ENCODE assay signal across 28 cellular contexts in the genomic region with DNA sequence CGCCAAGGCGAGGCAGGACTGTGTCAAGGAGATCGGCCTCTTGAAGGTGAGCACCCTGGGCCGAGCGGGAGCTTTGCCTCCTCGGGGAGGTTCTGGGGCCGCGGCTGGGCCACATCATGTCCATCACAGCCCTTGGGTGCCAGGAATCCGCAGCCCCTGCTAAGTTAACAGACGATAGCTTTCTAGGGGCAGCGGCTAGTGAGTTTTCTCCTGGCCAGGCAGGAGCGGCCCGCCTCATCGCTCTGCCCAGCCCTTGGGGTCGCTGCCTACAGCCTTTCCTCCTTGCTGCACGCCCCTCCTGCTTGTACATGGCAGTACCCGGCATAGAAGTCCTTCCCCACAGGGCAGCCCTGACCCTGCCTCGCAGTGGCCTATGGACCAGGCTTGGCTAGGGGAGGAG.
"Had no signal": no experiment of that assay in that cellular context is flagged by ENCODE, and none has a peak within 500 bp of the region (broad histone marks: within the 10 kb centered on the region; RNA-seq: fewer than 3 reads in every experiment).

No MANE protein-coding gene starts in this region.

- H3K36me3 ChIP-seq: neural progenitor cell, vagina had no signal

- H3K9ac ChIP-seq: neural progenitor cell, parathyroid adenoma had no signal

- ATAC-seq: left colon; left lung; lower lobe of right lung; mucosa of descending colon; naive thymus-derived CD8-positive, alpha-beta T cell; psoas muscle; sciatic nerve; stimulated activated effector memory CD8-positive, alpha-beta T cell treated with anti-CD3 and anti-CD28 coated beads, Interleukin-12 subunit alpha, Interleukin-12 subunit beta, amount 100 ng/mL, for 72 hours; stimulated activated naive CD8-positive, alpha-beta T cell treated with anti-CD3 and anti-CD28 coated beads, Interleukin-15, Interleukin-2, amounts not matched to agents 100 U/mL and 50 U/mL, for 24 hours had no signal

- H3K4me1 Mint-ChIP-seq: immature natural killer cell; naive thymus-derived CD8-positive, alpha-beta T cell; nephron had no signal

- H3K27me3 Mint-ChIP-seq: naive thymus-derived CD8-positive, alpha-beta T cell had no signal

- H3K4me3 Mint-ChIP-seq: immature natural killer cell; naive thymus-derived CD8-positive, alpha-beta T cell; nephron; neural progenitor cell; stimulated activated effector memory CD8-positive, alpha-beta T cell treated with anti-CD3 and anti-CD28 coated beads, Interleukin-12 subunit alpha, Interleukin-12 subunit beta, amount 100 ng/mL, for 72 hours had no signal

- H3K4me3 ChIP-seq: left lung, lower lobe of right lung, mucosa of descending colon, neural progenitor cell, psoas muscle, skin epidermis, spleen, stomach, testis, thyroid gland, transverse colon, upper lobe of left lung, vagina had no signal

- DNase-seq: hypothalamus; immature natural killer cell; kidney; left colon; left lung; lower lobe of right lung; mammary epithelial cell; midbrain; mucosa of descending colon; naive thymus-derived CD8-positive, alpha-beta T cell; occipital lobe; psoas muscle; spleen; stimulated activated CD4-positive, alpha-beta T cell treated with anti-CD3 and anti-CD28 coated beads, Interleukin-4, amount 100 ng/mL, for 24 hours; stimulated activated naive CD8-positive, alpha-beta T cell treated with anti-CD3 and anti-CD28 coated beads, Interleukin-15, Interleukin-2, amounts not matched to agents 100 U/mL and 50 U/mL, for 24 hours; stomach; testis; thyroid gland; transverse colon had no signal

- H3K4me2 ChIP-seq: neural progenitor cell had no signal

- H3K79me2 ChIP-seq: parathyroid adenoma had no signal

- H3K27ac Mint-ChIP-seq: immature natural killer cell; naive thymus-derived CD8-positive, alpha-beta T cell; nephron; neural progenitor cell; stimulated activated effector memory CD8-positive, alpha-beta T cell treated with anti-CD3 and anti-CD28 coated beads, Interleukin-12 subunit alpha, Interleukin-12 subunit beta, amount 100 ng/mL, for 72 hours had no signal

- H3K27ac ChIP-seq: left lung, lower lobe of right lung, neural progenitor cell, neutrophil, parathyroid adenoma, psoas muscle, skin epidermis, spleen, stomach, testis, thyroid gland, transverse colon, upper lobe of left lung, vagina had no signal

- H2AFZ ChIP-seq: neural progenitor cell, parathyroid adenoma had no signal

- H3K9me3 Mint-ChIP-seq: immature natural killer cell; naive thymus-derived CD8-positive, alpha-beta T cell; nephron; neural progenitor cell; stimulated activated effector memory CD8-positive, alpha-beta T cell treated with anti-CD3 and anti-CD28 coated beads, Interleukin-12 subunit alpha, Interleukin-12 subunit beta, amount 100 ng/mL, for 72 hours had no signal

- H3K36me3 Mint-ChIP-seq: naive thymus-derived CD8-positive, alpha-beta T cell had no signal

- H3K4me1 ChIP-seq: left lung, lower lobe of right lung, neural progenitor cell, parathyroid adenoma, psoas muscle, testis, thyroid gland, transverse colon, upper lobe of left lung, vagina had no signal

- H3K27me3 ChIP-seq: left lung, neural progenitor cell, neutrophil, spleen, stomach, testis, thyroid gland, transverse colon, upper lobe of left lung, vagina had no signal

- H3K9me3 ChIP-seq: left lung, lower lobe of right lung, mucosa of descending colon, neutrophil, psoas muscle, spleen, stomach, testis, thyroid gland, transverse colon, upper lobe of left lung, vagina had no signal
